9 cellular contexts compared by ENCODE assay signal in the genomic region with DNA sequence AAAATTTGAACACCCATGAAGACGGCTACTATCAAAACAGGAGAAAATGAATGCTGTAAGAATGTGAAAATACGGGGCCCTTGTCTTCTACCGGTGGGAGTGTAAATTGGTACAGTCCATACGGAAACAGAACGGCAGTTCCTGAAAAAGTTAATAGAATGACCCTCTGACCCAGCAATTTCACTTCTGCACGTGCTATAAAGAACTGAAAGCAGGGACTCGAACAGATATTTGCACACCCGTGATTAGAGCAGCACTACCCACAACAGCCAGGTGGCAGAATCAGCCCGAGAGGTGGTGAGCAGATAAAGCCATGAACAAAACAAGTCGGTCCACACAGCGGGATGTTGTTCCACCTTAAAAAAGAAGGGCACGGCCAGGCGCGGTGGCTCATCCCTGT. TPM values are rescaled to one million over a fixed set of nuclear protein-coding genes. Genes with fewer than 3 reads are reported as not detected.
DNase-seq lines count a peak whose midpoint lies in the region; ATAC-seq and TF ChIP-seq lines count a peak whose summit lies in the region.
"Had no signal": no experiment of that assay in that cellular context is flagged by ENCODE, and none has a peak within 500 bp of the region (broad histone marks: within the 10 kb centered on the region; RNA-seq: fewer than 3 reads in every experiment).

No MANE protein-coding gene starts in this region.

- peaks cover 50% of the 10 kb centered on the region for H3K27me3 ChIP-seq in foreskin keratinocyte

- no peak for DNase-seq in foreskin keratinocyte
- no peak for DNase-seq in stimulated activated CD4-positive, alpha-beta T cell treated with anti-CD3 and anti-CD28 coated beads, Interleukin-4, amount 100 ng/mL, for 24 hours
- DNase-seq in osteocyte (ENCODE audit: extremely low spot score, unreplicated experiment), result no peak
- DNase-seq: activated CD4-positive, alpha-beta T cell treated with anti-CD3 and anti-CD28 coated beads, Interleukin-2, amount 10 ng/mL, durations not matched to agents 7 days and 5 days had no signal

- H3K4me1 ChIP-seq in foreskin keratinocyte, result no peaks in the 10 kb centered on the region

- peaks cover 21 to 42% (median 33%) of the 10 kb centered on the region in 3 donors for H3K4me1 Mint-ChIP-seq in IgD-negative memory B cell
- peaks cover 8% of the 10 kb centered on the region for H3K4me1 Mint-ChIP-seq in osteocyte (ENCODE audit: unreplicated experiment)

- peaks cover 2% of the 10 kb centered on the region for H3K36me3 Mint-ChIP-seq in IgD-negative memory B cell
- H3K36me3 Mint-ChIP-seq in osteocyte (ENCODE audit: unreplicated experiment), result no peaks in the 10 kb centered on the region

- H3K4me3 Mint-ChIP-seq in IgD-negative memory B cell (peak overlapping the region in 3 of 4 donors; percentile 3 to 58 (median 29)), osteocyte (ENCODE audit: unreplicated experiment) (no peak overlapping the region)
- H3K4me3 Mint-ChIP-seq: activated CD4-positive, alpha-beta T cell treated with anti-CD3 and anti-CD28 coated beads, Interleukin-2, amount 10 ng/mL, durations not matched to agents 7 days and 5 days had no signal

- H3K27ac Mint-ChIP-seq in IgD-negative memory B cell, result peak overlapping the region; percentile 9 to 79 (median 15)
- H3K27ac Mint-ChIP-seq in osteocyte (ENCODE audit: unreplicated experiment), result no peak overlapping the region
- H3K27ac Mint-ChIP-seq: activated CD4-positive, alpha-beta T cell treated with anti-CD3 and anti-CD28 coated beads, Interleukin-2, amount 10 ng/mL, durations not matched to agents 7 days and 5 days had no signal

- H3K9me3 Mint-ChIP-seq in IgD-negative memory B cell (no peaks in the 10 kb centered on the region), osteocyte (ENCODE audit: unreplicated experiment) (no peaks in the 10 kb centered on the region)

- H3K27me3 Mint-ChIP-seq in IgD-negative memory B cell (peaks cover 26% of the 10 kb centered on the region), osteocyte (ENCODE audit: unreplicated experiment) (peaks cover 16% of the 10 kb centered on the region)
- H3K27me3 Mint-ChIP-seq: activated CD4-positive, alpha-beta T cell treated with anti-CD3 and anti-CD28 coated beads, Interleukin-2, amount 10 ng/mL, durations not matched to agents 7 days and 5 days had no signal

- ATAC-seq in GM21390 (IDR thresholded peaks at IDR 0.05; ENCODE audit: unreplicated experiment) (peak; percentile 62), foreskin keratinocyte (no peak), HG03095 (IDR thresholded peaks at IDR 0.05; ENCODE audit: unreplicated experiment) (no peak)
- ATAC-seq in activated CD4-positive, CD25-positive, alpha-beta regulatory T cell treated with anti-CD3 and anti-CD28 coated beads, Interleukin-2, amount 50 U/mL, for 24 hours, result no peak

- TF ChIP-seq CTCF in GM12872 (IDR thresholded peaks at IDR 0.05; ENCODE audit: insufficient read depth, low read depth, low read length), result peak; percentile 56; the same call in 2 of the 3 replicates
- peak; percentile 9 for TF ChIP-seq CTCF in foreskin keratinocyte (conservative IDR thresholded peaks at IDR 0.05)
- no peak for TF ChIP-seq CTCF in osteocyte (IDR thresholded peaks at IDR 0.05)

- H3K27ac ChIP-seq in foreskin keratinocyte, result no peak overlapping the region

RNA-seq across cellular contexts. Expression of a gene that starts 22.6 kb away (rescaled TPM):
- polyA plus RNA-seq in IgD-negative memory B cell, result 10.9 TPM
- 3.7 and 4.3 TPM in 2 replicates for total RNA-seq in foreskin keratinocyte
- polyA plus RNA-seq in foreskin keratinocyte, result 2.4 and 2.6 TPM in 2 replicates
- 9.4 and 11.5 TPM in 2 replicates for total RNA-seq in osteocyte
